ENCODE assay signal across 17 cellular contexts in the genomic region with DNA sequence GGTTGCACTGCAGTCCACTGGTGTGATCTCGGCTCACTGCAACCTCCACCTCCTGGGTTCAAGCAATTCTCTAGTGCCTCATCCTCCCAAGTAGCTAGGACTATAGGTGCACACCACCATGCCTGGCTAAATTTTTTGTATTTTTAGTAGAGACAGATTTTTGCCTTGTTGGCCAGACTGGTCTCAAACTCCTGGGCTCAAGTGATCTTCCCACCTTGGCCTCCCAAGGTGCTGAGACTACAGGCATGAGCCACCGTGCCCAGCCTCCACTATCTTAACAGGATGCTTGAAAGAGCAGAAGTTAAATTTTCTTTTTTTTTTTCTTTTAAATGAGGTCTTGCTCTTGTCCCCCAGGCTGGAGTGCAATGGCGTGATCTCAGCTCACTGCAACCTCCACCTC. TPM values are rescaled to one million over a fixed set of nuclear protein-coding genes. Genes with fewer than 3 reads are reported as not detected.
"Had no signal": no experiment of that assay in that cellular context is flagged by ENCODE, and none has a peak within 500 bp of the region (broad histone marks: within the 10 kb centered on the region; RNA-seq: fewer than 3 reads in every experiment).

No MANE protein-coding gene starts in this region.

RNA-seq across cellular contexts. Expression of gene PLA2G2F, which starts 8.6 kb away (rescaled TPM):
- total RNA-seq: activated B cell treated with CpG ODN at 0.5 μM for 24 hours; activated CD4-positive, alpha-beta memory T cell treated with anti-CD3 and anti-CD28 coated beads for 36 hours; activated CD4-positive, alpha-beta T cell treated with anti-CD3 and anti-CD28 coated beads, Interleukin-2, amount 10 ng/mL, durations not matched to agents 24 days and 14 days; activated CD8-positive, alpha-beta memory T cell treated with anti-CD3 and anti-CD28 coated beads for 36 hours; activated CD8-positive, alpha-beta T cell treated with anti-CD3 and anti-CD28 coated beads for 36 hours; activated naive CD4-positive, alpha-beta T cell treated with anti-CD3 and anti-CD28 coated beads for 36 hours; activated naive CD4-positive, alpha-beta T cell treated with anti-CD3 and anti-CD28 coated beads, Interleukin-2, amount 50 U/mL, for 72 hours; activated naive CD8-positive, alpha-beta T cell treated with anti-CD3 and anti-CD28 coated beads for 36 hours; activated T-cell treated with anti-CD3 and anti-CD28 coated beads, Interleukin-2, amount 50 U/mL, for 4 hours; activated T-cell treated with anti-CD3 and anti-CD28 coated beads, Interleukin-2, amount 50 U/mL, for 72 hours; activated T-helper 1 cell treated with anti-CD3 and anti-CD28 coated beads, Interleukin-12 subunit alpha, Interleukin-12 subunit beta, Interleukin-2, Interleukin-4 antibody, amounts not matched to agents 30 ng/mL and 10 ng/mL and 1 ng/mL, durations not matched to agents 14 hours and 24 hours and 36 hours; activated T-helper 17 cell treated with anti-CD3 and anti-CD28 coated beads, Interleukin-2, amount 50 U/mL, for 72 hours; adrenal gland; aorta; body of pancreas; breast epithelium had no signal

RNA-seq across cellular contexts. Expression of gene PLA2G2D, which starts 11.2 kb away (rescaled TPM):
- total RNA-seq: activated CD4-positive, alpha-beta T cell treated with anti-CD3 and anti-CD28 coated beads, Interleukin-2, amount 10 ng/mL, durations not matched to agents 24 days and 14 days; activated CD8-positive, alpha-beta memory T cell treated with anti-CD3 and anti-CD28 coated beads for 36 hours; activated CD8-positive, alpha-beta T cell treated with anti-CD3 and anti-CD28 coated beads for 36 hours; activated naive CD4-positive, alpha-beta T cell treated with anti-CD3 and anti-CD28 coated beads, Interleukin-2, amount 50 U/mL, for 72 hours; activated naive CD8-positive, alpha-beta T cell treated with anti-CD3 and anti-CD28 coated beads for 36 hours; activated T-cell treated with anti-CD3 and anti-CD28 coated beads, Interleukin-2, amount 50 U/mL, for 4 hours; activated T-cell treated with anti-CD3 and anti-CD28 coated beads, Interleukin-2, amount 50 U/mL, for 72 hours; activated T-helper 1 cell treated with anti-CD3 and anti-CD28 coated beads, Interleukin-12 subunit alpha, Interleukin-12 subunit beta, Interleukin-2, Interleukin-4 antibody, amounts not matched to agents 30 ng/mL and 10 ng/mL and 1 ng/mL, durations not matched to agents 14 hours and 24 hours and 36 hours; activated T-helper 17 cell treated with anti-CD3 and anti-CD28 coated beads, Interleukin-2, amount 50 U/mL, for 72 hours; adrenal gland; astrocyte; body of pancreas had no signal

RNA-seq across cellular contexts. Expression of gene PLA2G2C, which starts 55.8 kb away (rescaled TPM):
- total RNA-seq: activated B cell treated with CpG ODN at 0.5 μM for 24 hours; activated naive CD8-positive, alpha-beta T cell treated with anti-CD3 and anti-CD28 coated beads for 36 hours; activated T-cell treated with anti-CD3 and anti-CD28 coated beads, Interleukin-2, amount 50 U/mL, for 4 hours; astrocyte; body of pancreas had no signal
